9 cellular contexts compared by ENCODE assay signal in genomic region chr2:86037141-86037794, GRCh38.
DNase-seq lines count a peak whose midpoint lies in the region; ATAC-seq and TF ChIP-seq lines count a peak whose summit lies in the region.
"Had no signal": no experiment of that assay in that cellular context is flagged by ENCODE, and none has a peak within 500 bp of the region (broad histone marks: within the 10 kb centered on the region; RNA-seq: fewer than 3 reads in every experiment).

No MANE protein-coding gene starts in this region.

- H3K27ac ChIP-seq in foreskin keratinocyte (peak overlapping the region; percentile 53), rectal smooth muscle tissue (ENCODE audit: low read depth, low read length) (peak overlapping the region; percentile 68)
- H3K27ac ChIP-seq: cardiac muscle cell had no signal

- no peaks in the 10 kb centered on the region for H3K9me3 Mint-ChIP-seq in activated naive CD4-positive, alpha-beta T cell treated with anti-CD3 and anti-CD28 coated beads for 36 hours
- H3K9me3 Mint-ChIP-seq in progenitor cell of endocrine pancreas (ENCODE audit: low read depth): no peaks in the 10 kb centered on the region

- H3K27me3 ChIP-seq in foreskin keratinocyte (no peaks in the 10 kb centered on the region), rectal smooth muscle tissue (ENCODE audit: control insufficient read depth, insufficient read depth, low read length) (no peaks in the 10 kb centered on the region)
- H3K27me3 ChIP-seq: cardiac muscle cell had no signal

- peaks cover 19% of the 10 kb centered on the region for H3K36me3 ChIP-seq in rectal smooth muscle tissue (ENCODE audit: control insufficient read depth, insufficient read depth, low read length)

- peak overlapping the region; percentile 95 for H3K27ac Mint-ChIP-seq in activated naive CD4-positive, alpha-beta T cell treated with anti-CD3 and anti-CD28 coated beads for 36 hours
- H3K27ac Mint-ChIP-seq in progenitor cell of endocrine pancreas: no peak overlapping the region

- H3K4me1 Mint-ChIP-seq in activated naive CD4-positive, alpha-beta T cell treated with anti-CD3 and anti-CD28 coated beads for 36 hours (ENCODE audit: low read depth): peaks cover 91% of the 10 kb centered on the region
- H3K4me1 Mint-ChIP-seq in progenitor cell of endocrine pancreas (ENCODE audit: low read depth): peaks cover 11% of the 10 kb centered on the region

- H3K4me3 ChIP-seq in rectal smooth muscle tissue (ENCODE audit: low read length): no peak overlapping the region
- H3K4me3 ChIP-seq: cardiac muscle cell had no signal

- no peaks in the 10 kb centered on the region for H3K27me3 Mint-ChIP-seq in activated naive CD4-positive, alpha-beta T cell treated with anti-CD3 and anti-CD28 coated beads for 36 hours (ENCODE audit: low read depth)
- H3K27me3 Mint-ChIP-seq in progenitor cell of endocrine pancreas: no peaks in the 10 kb centered on the region

- peak; percentile 53 for ATAC-seq in foreskin keratinocyte

- intact Hi-C loops in activated naive CD4-positive, alpha-beta T cell treated with anti-CD3 and anti-CD28 coated beads for 36 hours (cut with micrococcal nuclease): loop anchor here (2.0 to 10.0 kb wide), 3 partner anchors 102 to 622 kb away; partner anchors contain the start of genes CAPG, SH2D6 and USP39

- TF ChIP-seq CTCF in foreskin keratinocyte (conservative IDR thresholded peaks at IDR 0.05): no peak
- no peak for TF ChIP-seq CTCF in progenitor cell of endocrine pancreas (IDR thresholded peaks at IDR 0.05; ENCODE audit: unreplicated experiment)

- CTCF ChIA-PET in activated naive CD4-positive, alpha-beta T cell treated with anti-CD3 and anti-CD28 coated beads for 36 hours (lab: Charles Lee): interaction anchor here (0.6 to 6.9 kb wide), 8 partner anchors 77 to 286 kb away, joined by 3 to 80 read pairs (median 4); partner anchors contain the start of gene ST3GAL5

- DNase-seq in Ammon's horn (ENCODE audit: low spot score): peak; percentile 42
- DNase-seq in NCI-H2029 treated with DMSO at 0.1 percent for 48 hours (lab: John Stamatoyannopoulos, UW): peak; percentile 39
- DNase-seq in activated naive CD4-positive, alpha-beta T cell treated with anti-CD3 and anti-CD28 coated beads for 36 hours: peak; percentile 70
- DNase-seq in foreskin keratinocyte: peak in 1 of 2 donors; percentile 36
- DNase-seq in NCI-H526 treated with DMSO at 0.1 percent for 48 hours (lab: John Stamatoyannopoulos, UW): no peak
- DNase-seq in progenitor cell of endocrine pancreas (ENCODE audit: low spot score, unreplicated experiment): no peak
- DNase-seq in mesenteric fat pad (ENCODE audit: low spot score): no peak

- H3K4me1 ChIP-seq in foreskin keratinocyte (peaks cover 21% of the 10 kb centered on the region), rectal smooth muscle tissue (ENCODE audit: control insufficient read depth, insufficient read depth, low read length) (peaks cover 24% of the 10 kb centered on the region)

- H3K36me3 Mint-ChIP-seq in activated naive CD4-positive, alpha-beta T cell treated with anti-CD3 and anti-CD28 coated beads for 36 hours (ENCODE audit: low read depth): peaks cover 69% of the 10 kb centered on the region
- peaks cover 8% of the 10 kb centered on the region for H3K36me3 Mint-ChIP-seq in progenitor cell of endocrine pancreas (ENCODE audit: insufficient read depth)

- no peak overlapping the region for H3K4me3 Mint-ChIP-seq in activated naive CD4-positive, alpha-beta T cell treated with anti-CD3 and anti-CD28 coated beads for 36 hours
- no peak overlapping the region for H3K4me3 Mint-ChIP-seq in progenitor cell of endocrine pancreas (ENCODE audit: low read depth)

- peak overlapping the region; percentile 1 for H3K9ac ChIP-seq in rectal smooth muscle tissue (ENCODE audit: low read length)

Comparison
In these comparisons a context has a peak if more than half of its experiments do, and no peak if none do; other contexts are left out.
1. DNase-seq: peak in Ammon's horn (single experiment), NCI-H2029 treated with DMSO at 0.1 percent for 48 hours (single experiment) and activated naive CD4-positive, alpha-beta T cell treated with anti-CD3 and anti-CD28 coated beads for 36 hours (single experiment); none in NCI-H526 treated with DMSO at 0.1 percent for 48 hours (single experiment), progenitor cell of endocrine pancreas (single experiment) and mesenteric fat pad (single experiment).